In genomic region chr17:6138761-6139446, GRCh38 we compare ENCODE assay signal across 22 cellular contexts.
"Had no signal": no experiment of that assay in that cellular context is flagged by ENCODE, and none has a peak within 500 bp of the region (broad histone marks: within the 10 kb centered on the region; RNA-seq: fewer than 3 reads in every experiment).

No MANE protein-coding gene starts in this region.

- H3K79me2 ChIP-seq: parathyroid adenoma had no signal

- H3K9ac ChIP-seq: parathyroid adenoma had no signal

- H3K4me1 ChIP-seq: adrenal gland, foreskin keratinocyte, parathyroid adenoma, sigmoid colon, spleen, upper lobe of right lung had no signal

- H3K4me3 ChIP-seq: adrenal gland, mucosa of descending colon, sigmoid colon, thoracic aorta, upper lobe of right lung had no signal

- ATAC-seq: activated T-cell treated with anti-CD3 and anti-CD28 coated beads, Interleukin-2, amount 50 U/mL, for 4 hours; foreskin keratinocyte; left lobe of liver; mucosa of descending colon; naive thymus-derived CD8-positive, alpha-beta T cell; upper lobe of right lung had no signal

- H3K27me3 ChIP-seq: adrenal gland, foreskin keratinocyte, sigmoid colon, upper lobe of right lung had no signal

- H3K36me3 ChIP-seq: adrenal gland, neutrophil, sigmoid colon, spleen, thoracic aorta, upper lobe of right lung had no signal

- H3K9me3 ChIP-seq: adrenal gland, mucosa of descending colon, neutrophil, sigmoid colon, spleen, thoracic aorta, upper lobe of right lung had no signal

- H3K27ac ChIP-seq: adrenal gland, foreskin keratinocyte, neutrophil, parathyroid adenoma, sigmoid colon, spleen, thoracic aorta, upper lobe of right lung had no signal

- FAIRE-seq: keratinocyte had no signal

- DNase-seq: activated CD4-positive, alpha-beta memory T cell treated with anti-CD3 and anti-CD28 coated beads, Interleukin-2, amount 10 ng/mL, durations not matched to agents 7 days and 5 days; activated CD4-positive, alpha-beta T cell treated with anti-CD3 and anti-CD28 coated beads for 4 hours; activated effector memory CD4-positive, alpha-beta T cell treated with Interleukin-2 at 50 U/mL for 16 hours; activated naive CD4-positive, alpha-beta T cell treated with anti-CD3 and anti-CD28 coated beads, Interleukin-2, amount 50 U/mL, for 16 hours; activated T-cell treated with anti-CD3 and anti-CD28 coated beads, Interleukin-2, amount 50 U/mL, for 4 hours; adrenal gland; central memory CD4-positive, alpha-beta T cell; effector CD8-positive, alpha-beta T cell; foreskin keratinocyte; mammary epithelial cell; mucosa of descending colon; naive thymus-derived CD8-positive, alpha-beta T cell; sigmoid colon; spleen; stimulated activated CD4-positive, alpha-beta T cell treated with anti-CD3 and anti-CD28 coated beads, Interleukin-1b, Interleukin-23, amount 100 ng/mL, for 48 hours; T-helper 2 cell; upper lobe of right lung had no signal

- H2AFZ ChIP-seq: parathyroid adenoma had no signal
